28 cellular contexts compared by ENCODE assay signal in genomic region chr1:238474263-238474662, GRCh38.
"Had no signal": no experiment of that assay in that cellular context is flagged by ENCODE, and none has a peak within 500 bp of the region (broad histone marks: within the 10 kb centered on the region; RNA-seq: fewer than 3 reads in every experiment).

No MANE protein-coding gene starts in this region.

- H3K27ac ChIP-seq: epithelial cell of prostate, gastrocnemius medialis, heart left ventricle, hepatocyte, prostate gland, right atrium auricular region, thyroid gland, vagina had no signal

- H3K9me3 ChIP-seq: gastrocnemius medialis, heart left ventricle, mucosa of descending colon, prostate gland, right atrium auricular region, thyroid gland, vagina had no signal

- H3K79me2 ChIP-seq: hepatocyte had no signal

- H3K9me3 Mint-ChIP-seq: dendritic cell treated with granulocyte-macrophage colony-stimulating factor and Interleukin-4, amounts not matched to agents 40 ng/mL and 50 ng/mL, for 4 days; endodermal cell; memory B cell; mesothelial cell of epicardium; neural crest cell had no signal

- H3K4me1 ChIP-seq: gastrocnemius medialis, heart left ventricle, prostate gland, right atrium auricular region, thyroid gland, vagina had no signal

- H2AFZ ChIP-seq: hepatocyte had no signal

- H3K36me3 ChIP-seq: gastrocnemius medialis, heart left ventricle, prostate gland, right atrium auricular region, thyroid gland, vagina had no signal

- H3K36me3 Mint-ChIP-seq: memory B cell; mesothelial cell of epicardium; naive B cell; natural killer cell treated with Interleukin-12 subunit alpha and Interleukin-12 subunit beta and Interleukin-15 and Interleukin-18, amount 100 ng/mL, for 72 hours had no signal

- DNase-seq: effector CD8-positive, alpha-beta T cell; endodermal cell; foreskin fibroblast; gastrocnemius medialis; heart left ventricle; kidney; mucosa of descending colon; naive B cell; stimulated activated CD4-positive, alpha-beta T cell treated with anti-CD3 and anti-CD28 coated beads, Interleukin-12 subunit alpha, Interleukin-12 subunit beta, amount 100 ng/mL, for 4 hours; stimulated activated CD4-positive, alpha-beta T cell treated with anti-CD3 and anti-CD28 coated beads, Interleukin-1b, Interleukin-23, amount 100 ng/mL, for 48 hours; stimulated activated CD4-positive, alpha-beta T cell treated with anti-CD3 and anti-CD28 coated beads, Interleukin-4, amount 100 ng/mL, for 1 hour; stimulated activated CD8-positive, alpha-beta memory T cell treated with anti-CD3 and anti-CD28 coated beads, Interleukin-4, amount 100 ng/mL, for 48 hours; stimulated activated naive CD4-positive, alpha-beta T cell; stimulated activated naive CD8-positive, alpha-beta T cell treated with anti-CD3 and anti-CD28 coated beads, Interleukin-15, amount 100 ng/mL, for 72 hours; thyroid gland; trophoblast cell had no signal

- H3K27me3 Mint-ChIP-seq: dendritic cell treated with granulocyte-macrophage colony-stimulating factor and Interleukin-4, amounts not matched to agents 40 ng/mL and 50 ng/mL, for 4 days; memory B cell; naive B cell; natural killer cell treated with Interleukin-12 subunit alpha and Interleukin-12 subunit beta and Interleukin-15 and Interleukin-18, amount 100 ng/mL, for 72 hours; stimulated activated naive CD8-positive, alpha-beta T cell treated with anti-CD3 and anti-CD28 coated beads, Interleukin-15, amount 100 ng/mL, for 72 hours had no signal

- H3K4me3 ChIP-seq: gastrocnemius medialis, heart left ventricle, hepatocyte, lung, mucosa of descending colon, prostate gland, right atrium auricular region, smooth muscle cell, thyroid gland, vagina had no signal

- H3K27ac Mint-ChIP-seq: dendritic cell treated with granulocyte-macrophage colony-stimulating factor and Interleukin-4, amounts not matched to agents 40 ng/mL and 50 ng/mL, for 4 days; endodermal cell; memory B cell; mesothelial cell of epicardium; naive B cell; natural killer cell treated with Interleukin-12 subunit alpha and Interleukin-12 subunit beta and Interleukin-15 and Interleukin-18, amount 100 ng/mL, for 72 hours; stimulated activated naive CD8-positive, alpha-beta T cell treated with anti-CD3 and anti-CD28 coated beads, Interleukin-15, amount 100 ng/mL, for 72 hours had no signal

- H3K4me1 Mint-ChIP-seq: endodermal cell; memory B cell; naive B cell; stimulated activated naive CD8-positive, alpha-beta T cell treated with anti-CD3 and anti-CD28 coated beads, Interleukin-15, amount 100 ng/mL, for 72 hours had no signal

- H3K4me2 ChIP-seq: hepatocyte, smooth muscle cell had no signal

- H3K4me3 Mint-ChIP-seq: dendritic cell treated with granulocyte-macrophage colony-stimulating factor and Interleukin-4, amounts not matched to agents 40 ng/mL and 50 ng/mL, for 4 days; endodermal cell; memory B cell; mesothelial cell of epicardium; naive B cell; natural killer cell treated with Interleukin-12 subunit alpha and Interleukin-12 subunit beta and Interleukin-15 and Interleukin-18, amount 100 ng/mL, for 72 hours; neural crest cell; stimulated activated naive CD8-positive, alpha-beta T cell treated with anti-CD3 and anti-CD28 coated beads, Interleukin-15, amount 100 ng/mL, for 72 hours had no signal

- H3K27me3 ChIP-seq: gastrocnemius medialis, hepatocyte, right atrium auricular region, thyroid gland, vagina had no signal
